ENCODE assay signal across 17 cellular contexts in genomic region chr2:72204782-72205545, GRCh38. TPM values are rescaled to one million over a fixed set of nuclear protein-coding genes. Genes with fewer than 3 reads are reported as not detected.
DNase-seq lines count a peak whose midpoint lies in the region; ATAC-seq, FAIRE-seq and TF ChIP-seq lines count a peak whose summit lies in the region.
"Had no signal": no experiment of that assay in that cellular context is flagged by ENCODE, and none has a peak within 500 bp of the region (broad histone marks: within the 10 kb centered on the region; RNA-seq: fewer than 3 reads in every experiment).

No MANE protein-coding gene starts in this region.

- ATAC-seq in sciatic nerve, result peak; percentile 96
- ATAC-seq: activated naive CD8-positive, alpha-beta T cell treated with anti-CD3 and anti-CD28 coated beads, Interleukin-2, amount 50 U/mL, for 24 hours; activated T-cell treated with anti-CD3 and anti-CD28 coated beads, Interleukin-2, amount 50 U/mL, for 72 hours; Panc1 had no signal

- no peak overlapping the region for H3K27ac ChIP-seq in endothelial cell of umbilical vein (ENCODE audit: insufficient read depth, low read depth, low read length)
- peak overlapping the region in 1 of 8 donors; percentile 50 for H3K27ac ChIP-seq in spleen

- TF ChIP-seq POLR2A in endothelial cell of umbilical vein (IDR thresholded peaks at IDR 0.05; ENCODE audit: low read depth, low read length) (no peak), lower leg skin (IDR thresholded peaks at IDR 0.05) (no peak), spleen (IDR thresholded peaks at IDR 0.05) (no peak)

- H3K9me3 ChIP-seq in endothelial cell of umbilical vein (replicated peaks; ENCODE audit: control insufficient read depth, insufficient read depth, low read length) (no peaks in the 10 kb centered on the region), HAP-1 (no peaks in the 10 kb centered on the region), spleen (no peaks in the 10 kb centered on the region)

- dilution Hi-C loops in endothelial cell of umbilical vein (cut with MboI; ENCODE audit: extremely low pct_ligation_motif_present, low sequenced_read_pairs), result no loop called here

- no peaks in the 10 kb centered on the region for H3K27me3 ChIP-seq in endothelial cell of umbilical vein (ENCODE audit: control insufficient read depth in 2 of 2, insufficient read depth in 2 of 2, low read length in 2 of 2)
- H3K27me3 ChIP-seq in HAP-1 (ENCODE audit: low read depth), result no peaks in the 10 kb centered on the region
- H3K27me3 ChIP-seq in spleen (replicated peaks in 1 of 7), result no peaks in the 10 kb centered on the region

- H3K9me1 ChIP-seq in endothelial cell of umbilical vein (replicated peaks; ENCODE audit: control insufficient read depth, extremely low read depth, insufficient read depth, low read length), result no peaks in the 10 kb centered on the region

- BruUV-seq in endothelial cell of umbilical vein (replicated peaks; lab: Mats Ljungman, UMichigan), result no TSS peak

- DNase-seq in HCEC 1CT (peak; percentile 19), endothelial cell of umbilical vein (ENCODE audit: low read depth, low spot score) (peak; percentile 41), iris pigment epithelial cell (ENCODE audit: low read depth) (peak; percentile 63), sciatic nerve (ENCODE audit: low spot score) (no peak), mesenteric fat pad (ENCODE audit: low spot score) (no peak), HAP-1 (ENCODE audit: low spot score in 2 of 2) (no peak), lower leg skin (ENCODE audit: low spot score in 2 of 2) (no peak), spleen (no peak)
- DNase-seq: activated CD4-positive, alpha-beta T cell treated with anti-CD3 and anti-CD28 coated beads, Interleukin-2, amount 50 U/mL, for 4 hours; activated naive CD8-positive, alpha-beta T cell treated with anti-CD3 and anti-CD28 coated beads, Interleukin-2, amount 50 U/mL, for 24 hours; activated T-cell treated with anti-CD3 and anti-CD28 coated beads, Interleukin-2, amount 50 U/mL, for 72 hours; MV-4-11; NCI-H2081; NCI-H69; stimulated activated CD4-positive, alpha-beta T cell treated with anti-CD3 and anti-CD28 coated beads, Interleukin-12 subunit alpha, Interleukin-12 subunit beta, amount 100 ng/mL, for 4 hours had no signal

- FAIRE-seq in endothelial cell of umbilical vein (lab: Jason Lieb, UNC), result no peak

- H3K4me2 ChIP-seq in endothelial cell of umbilical vein (ENCODE audit: insufficient read depth, low read length), result no peak overlapping the region

- no peak overlapping the region for H3K4me3 ChIP-seq in endothelial cell of umbilical vein (replicated peaks in 1 of 3; ENCODE audit: insufficient read depth in 1 of 3, low read depth in 1 of 3, low read length in 3 of 3)
- no peak overlapping the region for H3K4me3 ChIP-seq in HAP-1
- H3K4me3 ChIP-seq in lower leg skin (ENCODE audit: low read depth, poor library complexity, severe bottlenecking), result no peak overlapping the region
- H3K4me3 ChIP-seq in spleen, result no peak overlapping the region
- H3K4me3 ChIP-seq: coronary artery had no signal

- CTCF ChIA-PET in endothelial cell of umbilical vein (lab: Charles Lee), result interaction anchor here (0.7 to 1.0 kb wide), 4 partner anchors 12 to 374 kb away, joined by 3 to 4 read pairs (median 3); no protein-coding TSS in a partner anchor

- POLR2A ChIA-PET in endothelial cell of umbilical vein (lab: Charles Lee), result no interaction called here

- no peak overlapping the region for H2AFZ ChIP-seq in endothelial cell of umbilical vein (ENCODE audit: low read depth, low read length)

- no peak for TF ChIP-seq CTCF in endothelial cell of umbilical vein (IDR thresholded peaks at IDR 0.05; ENCODE audit: extremely low read depth in 1 of 2, insufficient read depth in 1 of 2, low read depth in 1 of 2, low read length in 2 of 2)
- TF ChIP-seq CTCF in lower leg skin (IDR thresholded peaks at IDR 0.05), result no peak
- no peak for TF ChIP-seq CTCF in spleen (IDR thresholded peaks at IDR 0.05 in 8 of 11, conservative IDR thresholded peaks at IDR 0.05 in 3 of 11)

- intact Hi-C loops in endothelial cell of umbilical vein (cut with micrococcal nuclease), result no loop called here
- intact Hi-C loops in sciatic nerve (cut with DNase I), result no loop called here
- intact Hi-C loops in lower leg skin (cut with DNase I; ENCODE audit: low total_unique reads), result no loop called here
- intact Hi-C loops in spleen (cut with DNase I; ENCODE audit: low total_unique reads), result no loop called here

- H3K9ac ChIP-seq in endothelial cell of umbilical vein (replicated peaks; ENCODE audit: extremely low read depth, insufficient read depth, low read length), result no peak overlapping the region

- H3K36me3 ChIP-seq in endothelial cell of umbilical vein (ENCODE audit: control insufficient read depth in 2 of 2, extremely low read depth in 1 of 2, insufficient read depth in 2 of 2, low read length in 2 of 2) (no peaks in the 10 kb centered on the region), HAP-1 (replicated peaks) (no peaks in the 10 kb centered on the region), spleen (no peaks in the 10 kb centered on the region)

- in situ Hi-C loops in HAP-1 (cut with MboI; ENCODE audit: low sequenced_read_pairs), result no loop called here

- 56 to 65% methylated on average over 3 of the region's 3 CpGs for WGBS in lower leg skin, 2 donors
- WGBS in spleen, 5 donors, result 55 to 71% (median 59%) methylated on average over 3 of the region's 3 CpGs

- H3K4me1 ChIP-seq in endothelial cell of umbilical vein (ENCODE audit: control insufficient read depth, extremely low read depth, insufficient read depth, low read length) (no peaks in the 10 kb centered on the region), HAP-1 (no peaks in the 10 kb centered on the region), spleen (peaks cover 0 to 6% (median 0%) of the 10 kb centered on the region in 6 donors)

- H3K79me2 ChIP-seq in endothelial cell of umbilical vein (ENCODE audit: control insufficient read depth, insufficient read depth, low read length), result no peaks in the 10 kb centered on the region

- H4K20me1 ChIP-seq in endothelial cell of umbilical vein (replicated peaks; ENCODE audit: control insufficient read depth, extremely low read depth, insufficient read depth, low read length), result no peaks in the 10 kb centered on the region

TF ChIP-seq in endothelial cell of umbilical vein, 7 proteins besides CTCF, POLR2A, EP300 and RAD21:
- no peak for TF ChIP-seq POLR2AphosphoS5 (IDR thresholded peaks at IDR 0.05; ENCODE audit: insufficient read depth, low read depth, low read length)
- TF ChIP-seq FOS (IDR thresholded peaks at IDR 0.05; ENCODE audit: borderline replicate concordance, insufficient read depth, low read length), result no peak
- no peak for TF ChIP-seq MYC (IDR thresholded peaks at IDR 0.05; ENCODE audit: low read depth, low read length)
- no peak for TF ChIP-seq JUN (IDR thresholded peaks at IDR 0.05; ENCODE audit: borderline replicate concordance, insufficient read depth, insufficient read length, low read depth)
- no peak for TF ChIP-seq GATA2 (IDR thresholded peaks at IDR 0.05; ENCODE audit: insufficient read depth, insufficient read length, low read depth, low read length)
- no peak for TF ChIP-seq EZH2 (IDR thresholded peaks at IDR 0.05; ENCODE audit: borderline replicate concordance, low read depth, low read length, severe bottlenecking)
- no peak for TF ChIP-seq MAX (IDR thresholded peaks at IDR 0.05; ENCODE audit: insufficient read depth, insufficient read length)

RNA-seq across cellular contexts. Expression of gene CYP26B1, which starts 57.3 kb away (rescaled TPM):
- total RNA-seq in endothelial cell of umbilical vein (0.76 and 1.1 TPM in 2 replicates), sciatic nerve (12.7 TPM), mesenteric fat pad (41.9 TPM), lower leg skin (10 to 100 TPM; 51.6 to 93.0 (median 73.6) TPM), spleen (10 to 100 TPM in 3 of 7 donors, 1 to 10 TPM in 4; 2.3 to 11.4 (median 6.7) TPM)
- polyA plus RNA-seq in endothelial cell of umbilical vein (0.06 and 0.30 TPM in 2 replicates), spleen (1 to 10 TPM in 2 of 3 donors, under 1 TPM in 1; 0.87 to 2.1 (median 1.5) TPM)
- polyA plus RNA-seq in endothelial cell of umbilical vein (2011; cell fraction: cytosol; rRNA removed), result 0.35 and 0.63 TPM in 2 replicates
- polyA plus RNA-seq in endothelial cell of umbilical vein (2011; cell fraction: nucleus; rRNA removed), result 1.3 and 1.4 TPM in 2 replicates
- polyA plus RNA-seq in endothelial cell of umbilical vein (2012), result 1.1 and 2.4 TPM in 2 replicates
- polyA minus RNA-seq in endothelial cell of umbilical vein, result 0.28 and 0.34 TPM in 2 replicates
- polyA minus RNA-seq in endothelial cell of umbilical vein (2011; cell fraction: cytosol; rRNA and poly(A)+ RNA removed), result 3.9 TPM
- polyA minus RNA-seq in endothelial cell of umbilical vein (2011; cell fraction: nucleus; rRNA and poly(A)+ RNA removed), result 0.58 and 1.3 TPM in 2 replicates
- total RNA-seq: activated T-cell treated with anti-CD3 and anti-CD28 coated beads, Interleukin-2, amount 50 U/mL, for 72 hours had no signal

Comparison
In these comparisons a context has a peak if more than half of its experiments do, and no peak if none do; other contexts are left out.
1. DNase-seq: peak in HCEC 1CT (single experiment), endothelial cell of umbilical vein (single experiment) and iris pigment epithelial cell (single experiment); none in sciatic nerve (single experiment), mesenteric fat pad (single experiment), HAP-1 (0 of 2), lower leg skin (0 of 2) and spleen (single experiment).